ENCODE assay signal across 8 cellular contexts in the genomic region with DNA sequence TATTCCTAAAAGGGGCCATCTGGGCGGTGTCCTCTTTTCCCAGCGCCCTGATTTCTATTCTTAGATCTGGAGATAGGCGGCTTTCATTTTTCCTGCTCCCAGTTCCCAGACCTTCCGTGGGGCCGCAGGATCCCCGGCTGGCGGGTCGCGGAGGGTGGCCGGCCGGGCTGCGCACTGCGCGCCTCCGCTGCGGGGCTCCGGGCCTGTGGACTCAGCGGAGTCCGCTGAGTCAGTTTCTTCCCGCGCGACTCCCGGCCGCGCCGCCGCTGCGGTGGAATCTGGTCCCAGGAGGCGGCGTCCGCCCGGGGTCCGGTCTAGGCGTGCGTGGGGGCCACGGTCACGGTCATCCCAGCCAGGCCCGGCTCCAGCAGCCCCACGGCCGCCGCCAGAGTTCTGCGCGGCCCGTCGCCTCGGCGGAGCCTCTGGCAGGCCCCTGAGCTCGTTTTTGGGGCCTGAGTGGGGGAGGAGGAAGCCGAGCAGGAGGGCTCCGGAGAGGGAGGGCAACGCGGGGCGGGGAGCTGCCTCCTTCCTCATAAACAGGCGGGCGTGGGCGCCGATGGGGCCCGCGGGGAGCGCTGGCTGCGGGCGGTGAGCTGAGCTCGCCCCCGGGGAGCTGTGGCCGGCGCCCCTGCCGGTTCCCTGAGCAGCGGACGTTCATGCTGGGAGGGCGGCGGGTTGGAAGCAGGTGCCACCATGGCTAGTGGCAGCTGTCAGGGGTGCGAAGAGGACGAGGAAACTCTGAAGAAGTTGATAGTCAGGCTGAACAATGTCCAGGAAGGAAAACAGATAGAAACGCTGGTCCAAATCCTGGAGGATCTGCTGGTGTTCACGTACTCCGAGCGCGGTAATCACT. TPM values are rescaled to one million over a fixed set of nuclear protein-coding genes. Genes with fewer than 3 reads are reported as not detected.
DNase-seq lines count a peak whose midpoint lies in the region; TF ChIP-seq lines count a peak whose summit lies in the region.

Gene LRRK2, plus strand, starts transcription at position 559 of the 853 bp plus-strand sequence. Its CDS starts 135 bp downstream, at position 694.

- H3K4me1 Mint-ChIP-seq in MCF 10A (ENCODE audit: insufficient read depth, unreplicated experiment) = peaks cover 42% of the 10 kb centered on the region

- POLR2A ChIA-PET in MCF 10A (lab: Yijun Ruan, JAX) = interaction anchor here (0.9 to 2.7 kb wide), 13 partner anchors 8 to 87 kb away, joined by 3 to 50 read pairs (median 3); no protein-coding TSS in a partner anchor

- in situ Hi-C loops in Caki2 (cut with HindIII; ENCODE audit: low pct_unique_long_range_greater_than_20kb, low sequenced_read_pairs) = no loop called here

- TF ChIP-seq CTCF in GM20000 (IDR thresholded peaks at IDR 0.05; ENCODE audit: extremely low read depth, missing control alignments) (no peak), HL-60 (IDR thresholded peaks at IDR 0.05; ENCODE audit: insufficient read depth, low read length) (no peak), MCF 10A (IDR thresholded peaks at IDR 0.05; ENCODE audit: unreplicated experiment) (no peak)

- H3K36me3 Mint-ChIP-seq in MCF 10A (ENCODE audit: insufficient read depth, unreplicated experiment) = no peaks in the 10 kb centered on the region

- H3K27ac ChIP-seq in HL-60 (replicated peaks) (peak within 1 kb of the TSS; percentile 80), skin epidermis (peak within 1 kb of the TSS; percentile 81 to 98 (median 94))

- H3K27me3 ChIP-seq in HL-60 (ENCODE audit: insufficient read depth, poor library complexity, severe bottlenecking) = no peaks in the 10 kb centered on the region

- H3K27me3 Mint-ChIP-seq in MCF 10A (ENCODE audit: insufficient read depth, unreplicated experiment) = no peaks in the 10 kb centered on the region

- H3K4me3 Mint-ChIP-seq in MCF 10A (ENCODE audit: unreplicated experiment) = peak within 1 kb of the TSS; percentile 71

- H3K4me3 ChIP-seq in HL-60 (replicated peaks; ENCODE audit: insufficient read depth, low read length) (peak within 1 kb of the TSS; percentile 46), skin epidermis (peak within 1 kb of the TSS; percentile 48 to 72 (median 61))

- BruUV-seq in MCF 10A (replicated peaks; lab: Mats Ljungman, UMichigan) = TSS peak; percentile 49

- peak; percentile 80 for DNase-seq in Caki2 (ENCODE audit: low read depth)
- peak; percentile 81 for DNase-seq in GM20000 (ENCODE audit: low spot score)
- DNase-seq in HL-60 (ENCODE audit: low read depth in 1 of 2, low spot score in 1 of 2) = peak in 1 of 2 experiments; percentile 91
- peak; percentile 46 for DNase-seq in T1000 (lab: John Stamatoyannopoulos, UW)
- DNase-seq in MCF 10A (ENCODE audit: unreplicated experiment) = peak; percentile 58
- peak; percentile 53 for DNase-seq in iPS-NIHi7 (ENCODE audit: extremely low spot score)
- DNase-seq in LoVo (ENCODE audit: low spot score) = no peak

- CTCF ChIA-PET in MCF 10A (lab: Yijun Ruan, JAX) = interaction anchor here (0.7 to 1.6 kb wide), 7 partner anchors 11 to 91 kb away, joined by 3 to 6 read pairs (median 3); no protein-coding TSS in a partner anchor

- intact Hi-C loops in MCF 10A (cut with micrococcal nuclease) = no loop called here

- no peaks in the 10 kb centered on the region for H3K9me3 Mint-ChIP-seq in MCF 10A (ENCODE audit: unreplicated experiment)

- H3K27ac Mint-ChIP-seq in MCF 10A (ENCODE audit: low read depth, unreplicated experiment) = peak within 1 kb of the TSS; percentile 79

RNA-seq across cellular contexts. Expression of gene LRRK2, which starts in this region (rescaled TPM):
- 2.5 TPM in 2 replicates for total RNA-seq in Caki2 (2014; rRNA removed; shearing (Covaris generic); ENCODE audit: low replicate concordance)
- 4.2 and 4.5 TPM in 2 replicates for total RNA-seq in MCF 10A (2022)
